1 cellular context compared by ENCODE assay signal in genomic region chr3:193800138-193801043, GRCh38.
TF ChIP-seq lines count a peak whose summit lies in the region.

No MANE protein-coding gene starts in this region.

TF ChIP-seq in K562, 482 proteins besides CTCF, POLR2A, EP300 and RAD21 (continued from another document):
- TF ChIP-seq ZNF280A (IDR thresholded peaks at IDR 0.05; ENCODE audit: low read depth, partially characterized antibody) = no peak
- no peak for TF ChIP-seq ZNF764 (CRISPR knock-in tag; IDR thresholded peaks at IDR 0.05; ENCODE audit: low read depth)
- TF ChIP-seq ZFX (CRISPR knock-in tag; IDR thresholded peaks at IDR 0.05) = no peak
- no peak for TF ChIP-seq HOXB6 (CRISPR knock-in tag; IDR thresholded peaks at IDR 0.05; ENCODE audit: borderline replicate concordance)
- TF ChIP-seq, protein P1, sequence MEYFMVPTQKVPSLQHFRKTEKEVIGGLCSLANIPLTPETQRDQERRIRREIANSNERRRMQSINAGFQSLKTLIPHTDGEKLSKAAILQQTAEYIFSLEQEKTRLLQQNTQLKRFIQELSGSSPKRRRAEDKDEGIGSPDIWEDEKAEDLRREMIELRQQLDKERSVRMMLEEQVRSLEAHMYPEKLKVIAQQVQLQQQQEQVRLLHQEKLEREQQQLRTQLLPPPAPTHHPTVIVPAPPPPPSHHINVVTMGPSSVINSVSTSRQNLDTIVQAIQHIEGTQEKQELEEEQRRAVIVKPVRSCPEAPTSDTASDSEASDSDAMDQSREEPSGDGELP (CRISPR knock-in tag; IDR thresholded peaks at IDR 0.05; ENCODE audit: borderline replicate concordance) = peak; percentile 48; the same call in 1 of the 2 replicates
- TF ChIP-seq FOXO4 (CRISPR knock-in tag; IDR thresholded peaks at IDR 0.05) = no peak
